In the genomic region with DNA sequence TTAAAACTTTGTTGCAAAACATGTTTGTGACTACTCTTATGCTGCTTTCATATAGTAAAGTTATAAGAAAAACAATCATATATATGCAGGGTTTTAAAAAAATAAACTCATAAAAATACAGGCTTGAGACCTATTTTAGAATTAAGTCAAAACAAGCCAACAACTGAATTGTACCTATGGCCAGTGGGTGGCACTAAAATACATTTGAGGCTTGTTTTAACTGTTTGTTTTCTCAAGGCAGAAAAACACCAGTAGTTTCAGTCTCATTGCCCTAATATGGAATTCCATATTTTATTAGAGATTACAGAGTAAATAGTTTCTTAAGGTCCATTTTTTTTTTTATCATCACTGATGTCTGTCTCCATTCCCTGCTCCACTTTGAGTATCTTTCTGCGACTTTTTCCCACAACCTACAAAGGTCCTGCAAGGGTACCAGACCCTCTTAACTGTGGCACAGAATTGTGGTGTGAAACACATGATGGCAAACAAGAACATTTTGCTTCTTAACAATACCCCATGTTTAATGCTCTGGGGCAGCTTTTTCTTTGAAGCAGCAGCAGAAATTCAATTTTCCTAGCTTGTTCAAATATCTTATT, we compare ENCODE assay signal across 8 cellular contexts. TPM values are rescaled to one million over a fixed set of nuclear protein-coding genes. Genes with fewer than 3 reads are reported as not detected.
A peak's percentile ranks its signal among the peaks of the same experiment; 100 is the strongest.
DNase-seq lines count a peak whose midpoint lies in the region; ATAC-seq and TF ChIP-seq lines count a peak whose summit lies in the region.

No MANE protein-coding gene starts in this region.

- DNase-seq in AG20443 (ENCODE audit: low spot score) (peak; percentile 39), NCI-H2196 (lab: John Stamatoyannopoulos, UW; ENCODE audit: unreplicated experiment) (peak; percentile 52), cerebellum (ENCODE audit: low spot score) (peak; percentile 56), myocyte (ENCODE audit: low read depth) (peak; percentile 36)
- no peak for DNase-seq in stimulated activated CD4-positive, alpha-beta T cell treated with anti-CD3 and anti-CD28 coated beads, Interleukin-2, amount 100 ng/mL, for 24 hours

- ATAC-seq in GM21367 (IDR thresholded peaks at IDR 0.05; ENCODE audit: unreplicated experiment) (no peak), GM19455 (IDR thresholded peaks at IDR 0.05; ENCODE audit: unreplicated experiment) (no peak)

- peak; percentile 35 for TF ChIP-seq CTCF in GM12873 (IDR thresholded peaks at IDR 0.05; ENCODE audit: insufficient read depth, low read depth, low read length, missing control alignments)

RNA-seq across cellular contexts. Expression of a gene that starts 8.5 kb away (rescaled TPM):
- total RNA-seq in cerebellum: 1.4 TPM
- 2.5 and 3.5 TPM in 2 replicates for total RNA-seq in myocyte
- polyA plus RNA-seq in myocyte (2012): 2.8 TPM

RNA-seq across cellular contexts. Expression of a gene that starts 29.6 kb away (rescaled TPM):
- total RNA-seq in cerebellum (82.5 TPM), myocyte (29.7 and 34.4 TPM in 2 replicates)
- 21.3 TPM for polyA plus RNA-seq in myocyte (2012)

RNA-seq across cellular contexts. Expression of a gene that starts 46.7 kb away (rescaled TPM):
- total RNA-seq in cerebellum (24.0 TPM), myocyte (41.6 and 44.1 TPM in 2 replicates)
- 49.2 TPM for polyA plus RNA-seq in myocyte (2012)

Comparison
In these comparisons a context has a peak if more than half of its experiments do, and no peak if none do; other contexts are left out.
1. DNase-seq: peak in AG20443 (single experiment), NCI-H2196 (single experiment), cerebellum (single experiment) and myocyte (single experiment); none in stimulated activated CD4-positive, alpha-beta T cell treated with anti-CD3 and anti-CD28 coated beads, Interleukin-2, amount 100 ng/mL, for 24 hours (0 of 2).